ENCODE assay signal across 15 cellular contexts in genomic region chr9:122777935-122778671, GRCh38. TPM values are rescaled to one million over a fixed set of nuclear protein-coding genes. Genes with fewer than 3 reads are reported as not detected.
DNase-seq lines count a peak whose midpoint lies in the region; ATAC-seq and TF ChIP-seq lines count a peak whose summit lies in the region.
"Had no signal": no experiment of that assay in that cellular context is flagged by ENCODE, and none has a peak within 500 bp of the region (broad histone marks: within the 10 kb centered on the region; RNA-seq: fewer than 3 reads in every experiment).

No MANE protein-coding gene starts in this region.

- no peaks in the 10 kb centered on the region for H4K20me1 ChIP-seq in mammary epithelial cell (ENCODE audit: insufficient read depth, low read length)

- H3K27me3 ChIP-seq in Caco-2 (replicated peaks; ENCODE audit: control insufficient read depth, insufficient read depth, low read length) (no peaks in the 10 kb centered on the region), mammary epithelial cell (ENCODE audit: insufficient read depth, low read length) (no peaks in the 10 kb centered on the region)
- H3K27me3 ChIP-seq: esophagus muscularis mucosa, right atrium auricular region had no signal

- TF ChIP-seq RAD21 in Ishikawa (IDR thresholded peaks at IDR 0.05; ENCODE audit: low read depth), result peak; percentile 4; the same call in 1 of the 2 replicates

- POLR2A ChIA-PET in Caco-2 (lab: Charles Lee), result no interaction called here

- H3K4me1 Mint-ChIP-seq in Caco-2 (ENCODE audit: low read depth, unreplicated experiment), result peaks cover 13% of the 10 kb centered on the region
- H3K4me1 Mint-ChIP-seq in natural killer cell, result peaks cover 0 to 5% of the 10 kb centered on the region in 2 donors
- H3K4me1 Mint-ChIP-seq in activated T-helper 2 cell treated with anti-CD3 and anti-CD28 coated beads, Interferon-gamma antibody, Interleukin-2, Interleukin-4, amounts not matched to agents 10 μg/mL and 5 μg/mL and 100 μg/mL, durations not matched to agents 14 hours and 24 hours and 36 hours (ENCODE audit: low read depth), result no peaks in the 10 kb centered on the region

- TF ChIP-seq CTCF in Caco-2 (IDR thresholded peaks at IDR 0.05; ENCODE audit: insufficient read depth in 1 of 2, low read depth in 1 of 2, low read length in 1 of 2, severe bottlenecking in 1 of 2, unreplicated experiment in 1 of 2), result no peak
- no peak for TF ChIP-seq CTCF in mammary epithelial cell (conservative IDR thresholded peaks at IDR 0.05 in 1 of 2, IDR thresholded peaks at IDR 0.05 in 1 of 2; ENCODE audit: extremely low read depth in 1 of 2, insufficient read depth in 1 of 2, low read depth in 1 of 2, low read length in 2 of 2)
- TF ChIP-seq CTCF in natural killer cell (IDR thresholded peaks at IDR 0.05), result no peak

- H3K79me2 ChIP-seq in mammary epithelial cell (ENCODE audit: insufficient read depth, low read length), result no peaks in the 10 kb centered on the region

- no peak overlapping the region for H3K27ac ChIP-seq in mammary epithelial cell (ENCODE audit: insufficient read depth, low read depth, low read length)
- H3K27ac ChIP-seq: esophagus muscularis mucosa, right atrium auricular region had no signal

- ATAC-seq in natural killer cell (no peak), esophagus mucosa (no peak)

- BruUV-seq in Caco-2 (replicated peaks; lab: Mats Ljungman, UMichigan), result no TSS peak
- no TSS peak for BruUV-seq in mammary epithelial cell (replicated peaks; lab: Mats Ljungman, UMichigan)

- WGBS in mammary epithelial cell (ENCODE audit: low coverage, missing lambda C conversion rate), result 6% methylated on average over 3 of the region's 3 CpGs

- no peak overlapping the region for H3K9ac ChIP-seq in mammary epithelial cell (ENCODE audit: insufficient read depth, low read length)

- CTCF ChIA-PET in Caco-2 (lab: Charles Lee), result no interaction called here
- CTCF ChIA-PET in mammary epithelial cell (lab: Charles Lee; ENCODE audit: low non-redundant PET), result no interaction called here

- H3K9me3 ChIP-seq in Caco-2 (peaks cover 4% of the 10 kb centered on the region; the same call in 1 of the 2 replicates), mammary epithelial cell (replicated peaks; ENCODE audit: insufficient read depth, low read length) (no peaks in the 10 kb centered on the region)
- H3K9me3 ChIP-seq: right atrium auricular region had no signal

- H2AFZ ChIP-seq in mammary epithelial cell (ENCODE audit: low read depth, low read length), result no peak overlapping the region

- peaks cover 20% of the 10 kb centered on the region for H3K4me1 ChIP-seq in Caco-2
- peaks cover 9% of the 10 kb centered on the region for H3K4me1 ChIP-seq in mammary epithelial cell (ENCODE audit: insufficient read depth, low read length)
- H3K4me1 ChIP-seq: esophagus muscularis mucosa, right atrium auricular region had no signal

- H3K36me3 Mint-ChIP-seq in Caco-2 (ENCODE audit: insufficient read depth, unreplicated experiment) (no peaks in the 10 kb centered on the region), natural killer cell (no peaks in the 10 kb centered on the region)
- no peaks in the 10 kb centered on the region for H3K36me3 Mint-ChIP-seq in activated T-helper 2 cell treated with anti-CD3 and anti-CD28 coated beads, Interferon-gamma antibody, Interleukin-2, Interleukin-4, amounts not matched to agents 10 μg/mL and 5 μg/mL and 100 μg/mL, durations not matched to agents 14 hours and 24 hours and 36 hours (ENCODE audit: low read depth)

- H3K36me3 ChIP-seq in Caco-2 (ENCODE audit: control insufficient read depth, insufficient read depth, low read length), result no peaks in the 10 kb centered on the region
- H3K36me3 ChIP-seq in mammary epithelial cell (ENCODE audit: insufficient read depth, low read length), result no peaks in the 10 kb centered on the region
- H3K36me3 ChIP-seq: esophagus muscularis mucosa, right atrium auricular region had no signal

- peak overlapping the region; percentile 22 for H3K4me3 Mint-ChIP-seq in Caco-2 (ENCODE audit: unreplicated experiment)
- H3K4me3 Mint-ChIP-seq in natural killer cell, result no peak overlapping the region
- no peak overlapping the region for H3K4me3 Mint-ChIP-seq in activated T-helper 2 cell treated with anti-CD3 and anti-CD28 coated beads, Interferon-gamma antibody, Interleukin-2, Interleukin-4, amounts not matched to agents 10 μg/mL and 5 μg/mL and 100 μg/mL, durations not matched to agents 14 hours and 24 hours and 36 hours (ENCODE audit: low read depth)
- H3K4me3 Mint-ChIP-seq: CD4-positive, alpha-beta T cell; stimulated activated naive CD8-positive, alpha-beta T cell treated with anti-CD3 and anti-CD28 coated beads, Interleukin-15, Interleukin-2, amounts not matched to agents 100 ng/mL and 50 ng/mL, for 24 hours; T-helper 1 cell treated with Interleukin-12 subunit alpha and Interleukin-12 subunit beta and Interleukin-4 antibody, amounts not matched to agents 30 μg/mL and 1 μg/mL, for 36 hours had no signal

- intact Hi-C loops in Caco-2 (cut with micrococcal nuclease; ENCODE audit: unreplicated experiment) (no loop called here), mammary epithelial cell (cut with micrococcal nuclease) (no loop called here), natural killer cell (cut with micrococcal nuclease) (no loop called here)
- intact Hi-C loops in activated T-helper 2 cell treated with anti-CD3 and anti-CD28 coated beads, Interferon-gamma antibody, Interleukin-2, Interleukin-4, amounts not matched to agents 10 μg/mL and 5 μg/mL and 100 μg/mL, durations not matched to agents 14 hours and 24 hours and 36 hours (cut with micrococcal nuclease), result no loop called here

- dilution Hi-C loops in mammary epithelial cell (cut with HindIII; ENCODE audit: low sequenced_read_pairs), result no loop called here

- H3K27ac Mint-ChIP-seq in Caco-2 (ENCODE audit: unreplicated experiment), result no peak overlapping the region
- H3K27ac Mint-ChIP-seq in natural killer cell, result no peak overlapping the region
- H3K27ac Mint-ChIP-seq in activated T-helper 2 cell treated with anti-CD3 and anti-CD28 coated beads, Interferon-gamma antibody, Interleukin-2, Interleukin-4, amounts not matched to agents 10 μg/mL and 5 μg/mL and 100 μg/mL, durations not matched to agents 14 hours and 24 hours and 36 hours, result no peak overlapping the region
- H3K27ac Mint-ChIP-seq: CD4-positive, alpha-beta T cell; stimulated activated naive CD8-positive, alpha-beta T cell treated with anti-CD3 and anti-CD28 coated beads, Interleukin-15, Interleukin-2, amounts not matched to agents 100 ng/mL and 50 ng/mL, for 24 hours; T-helper 1 cell treated with Interleukin-12 subunit alpha and Interleukin-12 subunit beta and Interleukin-4 antibody, amounts not matched to agents 30 μg/mL and 1 μg/mL, for 36 hours had no signal

- H3K9me3 Mint-ChIP-seq in Caco-2 (ENCODE audit: unreplicated experiment) (peaks cover 4% of the 10 kb centered on the region), natural killer cell (no peaks in the 10 kb centered on the region)
- H3K9me3 Mint-ChIP-seq in activated T-helper 2 cell treated with anti-CD3 and anti-CD28 coated beads, Interferon-gamma antibody, Interleukin-2, Interleukin-4, amounts not matched to agents 10 μg/mL and 5 μg/mL and 100 μg/mL, durations not matched to agents 14 hours and 24 hours and 36 hours, result peaks cover 4% of the 10 kb centered on the region

- peak; percentile 42; the same call in 1 of the 2 replicates for TF ChIP-seq EP300 in Ishikawa (IDR thresholded peaks at IDR 0.05; ENCODE audit: borderline replicate concordance)

- H3K27me3 Mint-ChIP-seq in Caco-2 (ENCODE audit: insufficient read depth, unreplicated experiment) (no peaks in the 10 kb centered on the region), natural killer cell (ENCODE audit: low read depth in 2 of 2) (peaks cover 0 to 6% of the 10 kb centered on the region in 2 donors)
- H3K27me3 Mint-ChIP-seq in activated T-helper 2 cell treated with anti-CD3 and anti-CD28 coated beads, Interferon-gamma antibody, Interleukin-2, Interleukin-4, amounts not matched to agents 10 μg/mL and 5 μg/mL and 100 μg/mL, durations not matched to agents 14 hours and 24 hours and 36 hours (ENCODE audit: low read depth), result no peaks in the 10 kb centered on the region
- H3K27me3 Mint-ChIP-seq: CD4-positive, alpha-beta T cell had no signal

- peak overlapping the region; percentile 15 for H3K4me2 ChIP-seq in mammary epithelial cell (ENCODE audit: insufficient read depth, low read depth, low read length)

- in situ Hi-C loops in mammary epithelial cell (cut with MboI; ENCODE audit: low sequenced_read_pairs in 2 of 2), result no loop called here

- peak; percentile 47 to 51 for DNase-seq in Caco-2
- DNase-seq in mammary epithelial cell, result peak; percentile 54
- peak; percentile 19 for DNase-seq in non-pigmented ciliary epithelial cell (ENCODE audit: low read depth)
- no peak for DNase-seq in natural killer cell
- DNase-seq in NCI-H1417 (lab: John Stamatoyannopoulos, UW), result no peak
- no peak for DNase-seq in activated T-helper 2 cell treated with anti-CD3 and anti-CD28 coated beads, Interferon-gamma antibody, Interleukin-2, Interleukin-4, amounts not matched to agents 10 μg/mL and 5 μg/mL and 100 μg/mL, durations not matched to agents 14 hours and 24 hours and 36 hours (ENCODE audit: low spot score)
- DNase-seq: activated effector memory CD4-positive, alpha-beta T cell treated with anti-CD3 and anti-CD28 coated beads, Interleukin-2, amount 50 U/mL, for 16 hours; CD4-positive, alpha-beta T cell; NCI-H1930 had no signal

- H3K4me3 ChIP-seq in Caco-2 (ENCODE audit: low read depth, low read length), result no peak overlapping the region
- no peak overlapping the region for H3K4me3 ChIP-seq in mammary epithelial cell (replicated peaks in 1 of 3; ENCODE audit: insufficient read depth in 1 of 3, low read depth in 2 of 3, low read length in 3 of 3)
- H3K4me3 ChIP-seq: esophagus muscularis mucosa, right atrium auricular region had no signal

RNA-seq across cellular contexts. Expression of gene OR5C1, which starts 10.6 kb away (rescaled TPM):
- not detected in 2 replicates for total RNA-seq in Caco-2 (2022)
- total RNA-seq in mammary epithelial cell, result not detected
- polyA plus RNA-seq in mammary epithelial cell, result not detected
- not detected for polyA minus RNA-seq in mammary epithelial cell
- total RNA-seq in natural killer cell, result not detected
- not detected for total RNA-seq in esophagus mucosa
- not detected in 2 replicates for total RNA-seq in activated T-helper 2 cell treated with anti-CD3 and anti-CD28 coated beads, Interferon-gamma antibody, Interleukin-2, Interleukin-4, amounts not matched to agents 10 μg/mL and 5 μg/mL and 100 μg/mL, durations not matched to agents 14 hours and 24 hours and 36 hours
- total RNA-seq: CD4-positive, alpha-beta T cell; esophagus muscularis mucosa; right atrium auricular region had no signal

RNA-seq across cellular contexts. Expression of gene OR1K1, which starts 21.8 kb away (rescaled TPM):
- not detected in 2 replicates for total RNA-seq in Caco-2 (2022)
- not detected for total RNA-seq in mammary epithelial cell
- not detected for polyA plus RNA-seq in mammary epithelial cell
- polyA minus RNA-seq in mammary epithelial cell, result not detected
- total RNA-seq in natural killer cell, result not detected
- not detected for total RNA-seq in esophagus mucosa
- total RNA-seq in activated T-helper 2 cell treated with anti-CD3 and anti-CD28 coated beads, Interferon-gamma antibody, Interleukin-2, Interleukin-4, amounts not matched to agents 10 μg/mL and 5 μg/mL and 100 μg/mL, durations not matched to agents 14 hours and 24 hours and 36 hours, result not detected in 2 replicates
- total RNA-seq: CD4-positive, alpha-beta T cell; esophagus muscularis mucosa; right atrium auricular region had no signal

RNA-seq across cellular contexts. Expression of gene OR1L6, which starts 36.0 kb away (rescaled TPM):
- not detected in 2 replicates for total RNA-seq in Caco-2 (2022)
- total RNA-seq in mammary epithelial cell, result not detected
- not detected for polyA plus RNA-seq in mammary epithelial cell
- polyA minus RNA-seq in mammary epithelial cell, result not detected
- not detected for total RNA-seq in natural killer cell
- total RNA-seq in esophagus mucosa, result not detected
- not detected in 2 replicates for total RNA-seq in activated T-helper 2 cell treated with anti-CD3 and anti-CD28 coated beads, Interferon-gamma antibody, Interleukin-2, Interleukin-4, amounts not matched to agents 10 μg/mL and 5 μg/mL and 100 μg/mL, durations not matched to agents 14 hours and 24 hours and 36 hours
- total RNA-seq: CD4-positive, alpha-beta T cell; esophagus muscularis mucosa; right atrium auricular region had no signal

RNA-seq across cellular contexts. Expression of gene PDCL, which starts 50.3 kb away (rescaled TPM):
- total RNA-seq in Caco-2 (2022), result 20.7 and 20.8 TPM in 2 replicates
- 10 to 100 TPM; 12.9 to 25.8 TPM for total RNA-seq in mammary epithelial cell
- polyA plus RNA-seq in mammary epithelial cell, result 7.5 TPM
- polyA minus RNA-seq in mammary epithelial cell, result 6.9 TPM
- total RNA-seq in natural killer cell, result 10 to 100 TPM; 13.0 to 20.5 (median 17.8) TPM
- total RNA-seq in esophagus mucosa, result 8.6 TPM
- total RNA-seq in activated T-helper 2 cell treated with anti-CD3 and anti-CD28 coated beads, Interferon-gamma antibody, Interleukin-2, Interleukin-4, amounts not matched to agents 10 μg/mL and 5 μg/mL and 100 μg/mL, durations not matched to agents 14 hours and 24 hours and 36 hours, result 20.4 and 22.6 TPM in 2 replicates

RNA-seq across cellular contexts. Expression of gene OR1L4, which starts 54.3 kb away (rescaled TPM):
- not detected in 2 replicates for total RNA-seq in Caco-2 (2022)
- total RNA-seq in mammary epithelial cell, result not detected
- not detected for polyA plus RNA-seq in mammary epithelial cell
- not detected for polyA minus RNA-seq in mammary epithelial cell
- not detected for total RNA-seq in natural killer cell
- not detected for total RNA-seq in esophagus mucosa
- not detected in 2 replicates for total RNA-seq in activated T-helper 2 cell treated with anti-CD3 and anti-CD28 coated beads, Interferon-gamma antibody, Interleukin-2, Interleukin-4, amounts not matched to agents 10 μg/mL and 5 μg/mL and 100 μg/mL, durations not matched to agents 14 hours and 24 hours and 36 hours
- total RNA-seq: CD4-positive, alpha-beta T cell; esophagus muscularis mucosa; right atrium auricular region had no signal

Comparison
In these comparisons a context has a peak if more than half of its experiments do, and no peak if none do; other contexts are left out.
1. DNase-seq: peak in Caco-2 (2 of 2), mammary epithelial cell (single experiment) and non-pigmented ciliary epithelial cell (single experiment); none in natural killer cell (single experiment), NCI-H1417 (0 of 3) and activated T-helper 2 cell treated with anti-CD3 and anti-CD28 coated beads, Interferon-gamma antibody, Interleukin-2, Interleukin-4, amounts not matched to agents 10 μg/mL and 5 μg/mL and 100 μg/mL, durations not matched to agents 14 hours and 24 hours and 36 hours (single experiment).